In genomic region chr2:8802741-8803140, GRCh38 we compare ENCODE assay signal across 28 cellular contexts.
"Had no signal": no experiment of that assay in that cellular context is flagged by ENCODE, and none has a peak within 500 bp of the region (broad histone marks: within the 10 kb centered on the region; RNA-seq: fewer than 3 reads in every experiment).

No MANE protein-coding gene starts in this region.

- H3K4me1 Mint-ChIP-seq: central memory CD8-positive, alpha-beta T cell; stimulated activated memory B cell treated with anti-CD40 and anti-IgM and Interleukin-4, amounts not matched to agents 10 μg/mL and 1 μg/mL and 100 μg/mL, for 72 hours had no signal

- H3K36me3 ChIP-seq: uterus had no signal

- H3K4me3 ChIP-seq: colonic mucosa, hepatocyte, lung, mucosa of descending colon, neural progenitor cell, prostate gland, skin epidermis, spleen, testis, tibial artery, upper lobe of right lung, uterus had no signal

- H3K27ac ChIP-seq: colonic mucosa, neural progenitor cell, prostate gland, skin epidermis, spleen, testis, tibial artery, upper lobe of right lung, uterus had no signal

- H3K9me3 Mint-ChIP-seq: central memory CD8-positive, alpha-beta T cell; dendritic cell treated with granulocyte-macrophage colony-stimulating factor and Interleukin-4, amounts not matched to agents 40 ng/mL and 50 ng/mL, for 4 days; memory B cell; mesothelial cell of epicardium; naive B cell; natural killer cell treated with Interleukin-12 subunit alpha and Interleukin-12 subunit beta and Interleukin-15 and Interleukin-18, amount 100 ng/mL, for 72 hours; neural progenitor cell; stimulated activated memory B cell treated with anti-CD40 and anti-IgM and Interleukin-4, amounts not matched to agents 10 μg/mL and 1 μg/mL and 100 μg/mL, for 72 hours had no signal

- DNase-seq: colonic mucosa; effector memory CD4-positive, alpha-beta T cell; head of caudate nucleus; mucosa of descending colon; naive B cell; right cardiac atrium; spleen; stimulated activated CD4-positive, alpha-beta T cell treated with anti-CD3 and anti-CD28 coated beads, Interleukin-4, amount 100 ng/mL, for 4 hours; stimulated activated naive CD8-positive, alpha-beta T cell treated with anti-CD3 and anti-CD28 coated beads, Interleukin-15, Interleukin-2, amounts not matched to agents 100 U/mL and 50 U/mL, for 24 hours; substantia nigra; testis; tibial artery; upper lobe of right lung; uterus had no signal

- H3K27me3 ChIP-seq: colonic mucosa, hepatocyte, neural progenitor cell, spleen, testis, tibial artery, upper lobe of right lung, uterus had no signal

- H3K27me3 Mint-ChIP-seq: central memory CD8-positive, alpha-beta T cell; dendritic cell treated with granulocyte-macrophage colony-stimulating factor and Interleukin-4, amounts not matched to agents 40 ng/mL and 50 ng/mL, for 4 days; memory B cell; naive B cell; natural killer cell treated with Interleukin-12 subunit alpha and Interleukin-12 subunit beta and Interleukin-15 and Interleukin-18, amount 100 ng/mL, for 72 hours; stimulated activated memory B cell treated with anti-CD40 and anti-IgM and Interleukin-4, amounts not matched to agents 10 μg/mL and 1 μg/mL and 100 μg/mL, for 72 hours had no signal

- H3K9me3 ChIP-seq: colonic mucosa, mucosa of descending colon, prostate gland, spleen, testis, tibial artery, upper lobe of right lung, uterus had no signal

- H3K4me1 ChIP-seq: colonic mucosa, neural progenitor cell, prostate gland, spleen, testis had no signal

- H3K27ac Mint-ChIP-seq: mesothelial cell of epicardium; natural killer cell treated with Interleukin-12 subunit alpha and Interleukin-12 subunit beta and Interleukin-15 and Interleukin-18, amount 100 ng/mL, for 72 hours; neural progenitor cell; stimulated activated memory B cell treated with anti-CD40 and anti-IgM and Interleukin-4, amounts not matched to agents 10 μg/mL and 1 μg/mL and 100 μg/mL, for 72 hours had no signal

- H3K4me3 Mint-ChIP-seq: central memory CD8-positive, alpha-beta T cell; dendritic cell treated with granulocyte-macrophage colony-stimulating factor and Interleukin-4, amounts not matched to agents 40 ng/mL and 50 ng/mL, for 4 days; memory B cell; mesothelial cell of epicardium; naive B cell; natural killer cell treated with Interleukin-12 subunit alpha and Interleukin-12 subunit beta and Interleukin-15 and Interleukin-18, amount 100 ng/mL, for 72 hours; neural progenitor cell; stimulated activated memory B cell treated with anti-CD40 and anti-IgM and Interleukin-4, amounts not matched to agents 10 μg/mL and 1 μg/mL and 100 μg/mL, for 72 hours had no signal

- ATAC-seq: mucosa of descending colon; natural killer cell treated with Interleukin-12 subunit alpha and Interleukin-12 subunit beta and Interleukin-15 and Interleukin-18, amount 100 ng/mL, for 72 hours; right cardiac atrium; stimulated activated memory B cell treated with anti-CD40 and anti-IgM and Interleukin-4, amounts not matched to agents 10 μg/mL and 1 μg/mL and 100 μg/mL, for 72 hours; stimulated activated naive CD8-positive, alpha-beta T cell treated with anti-CD3 and anti-CD28 coated beads, Interleukin-15, Interleukin-2, amounts not matched to agents 100 U/mL and 50 U/mL, for 24 hours; upper lobe of right lung had no signal

- H3K9ac ChIP-seq: neural progenitor cell had no signal

- H3K4me2 ChIP-seq: hepatocyte, neural progenitor cell had no signal

- FAIRE-seq: endometrium, frontal cortex, keratinocyte had no signal

- H3K79me2 ChIP-seq: hepatocyte had no signal

- H2AFZ ChIP-seq: hepatocyte, neural progenitor cell had no signal
